Comparison of ENCODE assay signal across 10 cellular contexts in genomic region chr1:21932127-21932526, GRCh38. TPM values are rescaled to one million over a fixed set of nuclear protein-coding genes. Genes with fewer than 3 reads are reported as not detected.
DNase-seq lines count a peak whose midpoint lies in the region; ATAC-seq and TF ChIP-seq lines count a peak whose summit lies in the region.
"Had no signal": no experiment of that assay in that cellular context is flagged by ENCODE, and none has a peak within 500 bp of the region (broad histone marks: within the 10 kb centered on the region; RNA-seq: fewer than 3 reads in every experiment).

No MANE protein-coding gene starts in this region.

- peak; percentile 66 for DNase-seq in BJ (ENCODE audit: low read depth)
- peak; percentile 41 for DNase-seq in SKM-1 (lab: John Stamatoyannopoulos, UW; ENCODE audit: unreplicated experiment)
- DNase-seq in fibroblast of villous mesenchyme (ENCODE audit: low read depth) = peak; percentile 92
- DNase-seq in prostate gland (ENCODE audit: low spot score) = no peak
- no peak for DNase-seq in COLO829 (ENCODE audit: low spot score)
- DNase-seq in activated CD8-positive, alpha-beta T cell treated with anti-CD3 and anti-CD28 coated beads, Interleukin-2, amount 10 ng/mL, durations not matched to agents 7 days and 5 days = no peak
- DNase-seq in NCI-H2107 treated with DMSO at 0.1 percent for 48 hours (lab: John Stamatoyannopoulos, UW; ENCODE audit: unreplicated experiment) = no peak
- DNase-seq: SHP77 treated with DMSO at 0.1 percent for 48 hours had no signal

- 68% methylated on average over 7 of the region's 7 CpGs for WGBS in prostate gland

- no peaks in the 10 kb centered on the region for H3K36me3 Mint-ChIP-seq in activated CD8-positive, alpha-beta T cell treated with anti-CD3 and anti-CD28 coated beads, Interleukin-2, amount 10 ng/mL, durations not matched to agents 7 days and 5 days (ENCODE audit: low read depth)
- H3K36me3 Mint-ChIP-seq: stimulated activated effector memory CD8-positive, alpha-beta T cell treated with anti-CD3 and anti-CD28 coated beads, Interleukin-12 subunit alpha, Interleukin-12 subunit beta, amount 100 ng/mL, for 72 hours had no signal

- no peaks in the 10 kb centered on the region for H3K9me3 ChIP-seq in prostate gland

- POLR2A ChIA-PET in BJ (lab: Charles Lee) = no interaction called here
- POLR2A ChIA-PET in activated CD8-positive, alpha-beta T cell treated with anti-CD3 and anti-CD28 coated beads, Interleukin-2, amount 10 ng/mL, durations not matched to agents 7 days and 5 days (lab: Charles Lee) = interaction anchor here (0.9 kb wide), 1 partner anchor 15 kb away, joined by 3 read pairs; no protein-coding TSS in a partner anchor

- peaks cover 4% of the 10 kb centered on the region for H3K36me3 ChIP-seq in BJ (ENCODE audit: control insufficient read depth, insufficient read depth, low read length)
- no peaks in the 10 kb centered on the region for H3K36me3 ChIP-seq in prostate gland

- H3K4me3 ChIP-seq in BJ (ENCODE audit: low read depth, low read length) (no peak overlapping the region), fibroblast of villous mesenchyme (ENCODE audit: low read depth, low read length) (no peak overlapping the region), prostate gland (no peak overlapping the region)

- no peak for ATAC-seq in HG02678 (IDR thresholded peaks at IDR 0.05; ENCODE audit: unreplicated experiment)
- ATAC-seq in activated CD8-positive, alpha-beta T cell treated with anti-CD3 and anti-CD28 coated beads, Interleukin-2, amount 10 ng/mL, durations not matched to agents 7 days and 5 days = no peak
- ATAC-seq: stimulated activated effector memory CD8-positive, alpha-beta T cell treated with anti-CD3 and anti-CD28 coated beads, Interleukin-12 subunit alpha, Interleukin-12 subunit beta, amount 100 ng/mL, for 72 hours had no signal

- no peaks in the 10 kb centered on the region for H3K27me3 ChIP-seq in BJ (ENCODE audit: control insufficient read depth, insufficient read depth, low read length)
- H3K27me3 ChIP-seq in prostate gland (replicated peaks; ENCODE audit: insufficient read depth) = no peaks in the 10 kb centered on the region

- peaks cover 15% of the 10 kb centered on the region for H3K27me3 Mint-ChIP-seq in activated CD8-positive, alpha-beta T cell treated with anti-CD3 and anti-CD28 coated beads, Interleukin-2, amount 10 ng/mL, durations not matched to agents 7 days and 5 days (ENCODE audit: low read depth)

- no peak overlapping the region for H3K4me3 Mint-ChIP-seq in activated CD8-positive, alpha-beta T cell treated with anti-CD3 and anti-CD28 coated beads, Interleukin-2, amount 10 ng/mL, durations not matched to agents 7 days and 5 days
- H3K4me3 Mint-ChIP-seq: stimulated activated effector memory CD8-positive, alpha-beta T cell treated with anti-CD3 and anti-CD28 coated beads, Interleukin-12 subunit alpha, Interleukin-12 subunit beta, amount 100 ng/mL, for 72 hours had no signal

- no peak overlapping the region for H3K27ac Mint-ChIP-seq in activated CD8-positive, alpha-beta T cell treated with anti-CD3 and anti-CD28 coated beads, Interleukin-2, amount 10 ng/mL, durations not matched to agents 7 days and 5 days
- H3K27ac Mint-ChIP-seq: stimulated activated effector memory CD8-positive, alpha-beta T cell treated with anti-CD3 and anti-CD28 coated beads, Interleukin-12 subunit alpha, Interleukin-12 subunit beta, amount 100 ng/mL, for 72 hours had no signal

- peak overlapping the region; percentile 79 to 82 for H3K27ac ChIP-seq in prostate gland

- peaks cover 13% of the 10 kb centered on the region for H3K4me1 Mint-ChIP-seq in activated CD8-positive, alpha-beta T cell treated with anti-CD3 and anti-CD28 coated beads, Interleukin-2, amount 10 ng/mL, durations not matched to agents 7 days and 5 days (ENCODE audit: low read depth)

- TF ChIP-seq CTCF in BJ (IDR thresholded peaks at IDR 0.05; ENCODE audit: insufficient read depth, low read depth, low read length) (no peak), fibroblast of villous mesenchyme (IDR thresholded peaks at IDR 0.05; ENCODE audit: insufficient read depth, low read depth, low read length) (no peak), prostate gland (IDR thresholded peaks at IDR 0.05) (no peak)

- TF ChIP-seq POLR2A in prostate gland (IDR thresholded peaks at IDR 0.05) = no peak

- intact Hi-C loops in prostate gland (cut with DNase I) = no loop called here

- CTCF ChIA-PET in BJ (lab: Yijun Ruan, JAX) = interaction anchor here (1.5 kb wide), 1 partner anchor 8 kb away, joined by 4 read pairs; no protein-coding TSS in a partner anchor
- CTCF ChIA-PET in activated CD8-positive, alpha-beta T cell treated with anti-CD3 and anti-CD28 coated beads, Interleukin-2, amount 10 ng/mL, durations not matched to agents 7 days and 5 days (lab: Charles Lee) = no interaction called here

- H3K9me3 Mint-ChIP-seq in activated CD8-positive, alpha-beta T cell treated with anti-CD3 and anti-CD28 coated beads, Interleukin-2, amount 10 ng/mL, durations not matched to agents 7 days and 5 days (ENCODE audit: insufficient read depth) = no peaks in the 10 kb centered on the region
- H3K9me3 Mint-ChIP-seq: stimulated activated effector memory CD8-positive, alpha-beta T cell treated with anti-CD3 and anti-CD28 coated beads, Interleukin-12 subunit alpha, Interleukin-12 subunit beta, amount 100 ng/mL, for 72 hours had no signal

- H3K4me1 ChIP-seq in prostate gland (replicated peaks) = peaks cover 6% of the 10 kb centered on the region

RNA-seq across cellular contexts. Expression of gene HSPG2, which starts 5.0 kb away (rescaled TPM):
- polyA plus RNA-seq in BJ (2011; rRNA removed) = 19.3 and 45.1 TPM in 2 replicates
- 44.5 and 61.2 TPM in 2 replicates for polyA minus RNA-seq in BJ (2011; rRNA and poly(A)+ RNA removed)
- 166 and 200 TPM in 2 replicates for total RNA-seq in fibroblast of villous mesenchyme
- 100 to 1,000 TPM; 135 to 257 TPM for total RNA-seq in prostate gland
- total RNA-seq in activated CD8-positive, alpha-beta T cell treated with anti-CD3 and anti-CD28 coated beads, Interleukin-2, amount 10 ng/mL, durations not matched to agents 7 days and 5 days = 1 to 10 TPM; 3.2 to 3.8 TPM

RNA-seq across cellular contexts. Expression of gene CELA3B, which starts 44.7 kb away (rescaled TPM):
- polyA plus RNA-seq in BJ (2011; rRNA removed) = not detected in 2 replicates
- polyA minus RNA-seq in BJ (2011; rRNA and poly(A)+ RNA removed) = not detected in 2 replicates
- total RNA-seq in fibroblast of villous mesenchyme (not detected in 2 replicates), prostate gland (not detected)
- not detected for total RNA-seq in activated CD8-positive, alpha-beta T cell treated with anti-CD3 and anti-CD28 coated beads, Interleukin-2, amount 10 ng/mL, durations not matched to agents 7 days and 5 days

Comparison
In these comparisons a context has a peak if more than half of its experiments do, and no peak if none do; other contexts are left out.
1. DNase-seq: peak in BJ (single experiment), SKM-1 (single experiment) and fibroblast of villous mesenchyme (single experiment); none in prostate gland (single experiment), COLO829 (single experiment), activated CD8-positive, alpha-beta T cell treated with anti-CD3 and anti-CD28 coated beads, Interleukin-2, amount 10 ng/mL, durations not matched to agents 7 days and 5 days (single experiment) and NCI-H2107 treated with DMSO at 0.1 percent for 48 hours (single experiment).
2. RNA of gene HSPG2, which starts 5.0 kb away (total RNA-seq): 135 to 257 TPM in prostate gland and 166 to 200 TPM in fibroblast of villous mesenchyme; 3.2 to 3.8 TPM in activated CD8-positive, alpha-beta T cell treated with anti-CD3 and anti-CD28 coated beads, Interleukin-2, amount 10 ng/mL, durations not matched to agents 7 days and 5 days; every median in the first group is over 10 times any median in the second.